Comparison of ENCODE assay signal across 25 cellular contexts in genomic region chr2:3902131-3902530, GRCh38.
"Had no signal": no experiment of that assay in that cellular context is flagged by ENCODE, and none has a peak within 500 bp of the region (broad histone marks: within the 10 kb centered on the region; RNA-seq: fewer than 3 reads in every experiment).

No MANE protein-coding gene starts in this region.

- H3K4me3 Mint-ChIP-seq: effector memory CD8-positive, alpha-beta T cell; naive thymus-derived CD4-positive, alpha-beta T cell; stimulated activated memory B cell treated with anti-CD40 and anti-IgM and Interleukin-4, amounts not matched to agents 10 μg/mL and 1 μg/mL and 100 μg/mL, for 72 hours; type B pancreatic cell had no signal

- H3K4me3 ChIP-seq: pancreas, sigmoid colon, testis, tibial artery had no signal

- DNase-seq: caudate nucleus; cerebellar nuclear complex; cortex of kidney; effector memory CD8-positive, alpha-beta T cell; erythroblast; head of caudate nucleus; hippocampal formation; immature natural killer cell; islet precursor cell; kidney glomerular epithelial cell; mammary epithelial cell; mesendoderm; midbrain; naive thymus-derived CD4-positive, alpha-beta T cell; pancreas; retina; sigmoid colon; stimulated activated CD4-positive, alpha-beta T cell treated with anti-CD3 and anti-CD28 coated beads, Interleukin-4, amount 100 ng/mL, for 4 hours; stimulated activated naive CD8-positive, alpha-beta T cell treated with anti-CD3 and anti-CD28 coated beads, Interleukin-15, Interleukin-2, amounts not matched to agents 100 U/mL and 50 U/mL, for 24 hours; substantia nigra; testis; tibial artery had no signal

- H3K9me3 ChIP-seq: neutrophil, pancreas, sigmoid colon, testis had no signal

- H3K36me3 Mint-ChIP-seq: stimulated activated memory B cell treated with anti-CD40 and anti-IgM and Interleukin-4, amounts not matched to agents 10 μg/mL and 1 μg/mL and 100 μg/mL, for 72 hours; type B pancreatic cell had no signal

- H3K27ac ChIP-seq: neutrophil, pancreas, sigmoid colon, testis, tibial artery had no signal

- H3K27me3 ChIP-seq: neutrophil, pancreas, sigmoid colon, testis, tibial artery had no signal

- ATAC-seq: effector memory CD8-positive, alpha-beta T cell; naive thymus-derived CD4-positive, alpha-beta T cell; pancreas; stimulated activated memory B cell treated with anti-CD40 and anti-IgM and Interleukin-4, amounts not matched to agents 10 μg/mL and 1 μg/mL and 100 μg/mL, for 72 hours; stimulated activated naive CD8-positive, alpha-beta T cell treated with anti-CD3 and anti-CD28 coated beads, Interleukin-15, Interleukin-2, amounts not matched to agents 100 U/mL and 50 U/mL, for 24 hours had no signal

- H3K27ac Mint-ChIP-seq: effector memory CD8-positive, alpha-beta T cell; immature natural killer cell; naive thymus-derived CD4-positive, alpha-beta T cell; stimulated activated memory B cell treated with anti-CD40 and anti-IgM and Interleukin-4, amounts not matched to agents 10 μg/mL and 1 μg/mL and 100 μg/mL, for 72 hours; type B pancreatic cell had no signal

- H3K4me1 ChIP-seq: pancreas, sigmoid colon, testis, tibial artery had no signal

- H3K36me3 ChIP-seq: neutrophil, pancreas, sigmoid colon, tibial artery had no signal

- H3K27me3 Mint-ChIP-seq: effector memory CD8-positive, alpha-beta T cell; type B pancreatic cell had no signal

- H3K4me1 Mint-ChIP-seq: stimulated activated memory B cell treated with anti-CD40 and anti-IgM and Interleukin-4, amounts not matched to agents 10 μg/mL and 1 μg/mL and 100 μg/mL, for 72 hours had no signal
